Comparison of ENCODE assay signal across 21 cellular contexts in the genomic region with DNA sequence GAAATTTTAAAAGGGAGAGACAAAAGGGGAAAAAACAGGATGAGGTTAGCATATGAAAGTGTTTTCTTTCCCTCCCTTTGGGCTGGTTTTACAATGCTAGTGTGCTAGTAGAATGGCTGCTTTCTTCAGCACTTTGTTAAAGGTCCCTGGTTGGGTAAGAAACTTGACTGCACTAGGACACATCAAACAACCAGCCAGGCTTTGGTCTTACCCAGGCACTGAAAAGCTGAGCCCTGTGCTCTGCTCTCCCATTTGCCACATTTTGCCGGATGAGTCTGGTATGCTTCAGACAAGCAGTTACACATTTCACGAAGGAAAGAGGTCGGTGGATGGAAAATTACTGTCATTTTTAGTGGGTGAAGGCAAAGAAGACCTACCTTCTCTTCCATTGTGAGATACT.
"Had no signal": no experiment of that assay in that cellular context is flagged by ENCODE, and none has a peak within 500 bp of the region (broad histone marks: within the 10 kb centered on the region; RNA-seq: fewer than 3 reads in every experiment).

No MANE protein-coding gene starts in this region.

- H3K4me3 Mint-ChIP-seq: activated CD8-positive, alpha-beta memory T cell treated with anti-CD3 and anti-CD28 coated beads, Interleukin-2, amount 10 ng/mL, durations not matched to agents 7 days and 5 days; immature natural killer cell; naive B cell; stimulated activated naive B cell treated with anti-CD40 and anti-IgM and Interleukin-4, amounts not matched to agents 10 μg/mL and 1 μg/mL and 100 μg/mL, for 72 hours had no signal

- H3K4me1 Mint-ChIP-seq: activated CD8-positive, alpha-beta memory T cell treated with anti-CD3 and anti-CD28 coated beads, Interleukin-2, amount 10 ng/mL, durations not matched to agents 7 days and 5 days; immature natural killer cell; naive B cell; stimulated activated naive B cell treated with anti-CD40 and anti-IgM and Interleukin-4, amounts not matched to agents 10 μg/mL and 1 μg/mL and 100 μg/mL, for 72 hours had no signal

- H3K9me3 ChIP-seq: breast epithelium, gastrocnemius medialis, thyroid gland had no signal

- H3K27ac Mint-ChIP-seq: activated CD8-positive, alpha-beta memory T cell treated with anti-CD3 and anti-CD28 coated beads, Interleukin-2, amount 10 ng/mL, durations not matched to agents 7 days and 5 days; immature natural killer cell; naive B cell; stimulated activated naive B cell treated with anti-CD40 and anti-IgM and Interleukin-4, amounts not matched to agents 10 μg/mL and 1 μg/mL and 100 μg/mL, for 72 hours had no signal

- H3K4me3 ChIP-seq: breast epithelium, gastrocnemius medialis, smooth muscle cell, thyroid gland had no signal

- H3K27me3 ChIP-seq: gastrocnemius medialis had no signal

- ATAC-seq: activated CD8-positive, alpha-beta memory T cell treated with anti-CD3 and anti-CD28 coated beads, Interleukin-2, amount 10 ng/mL, durations not matched to agents 7 days and 5 days; esophagus mucosa; gastrocnemius medialis; left ventricle myocardium superior; sciatic nerve; stimulated activated naive B cell treated with anti-CD40 and anti-IgM and Interleukin-4, amounts not matched to agents 10 μg/mL and 1 μg/mL and 100 μg/mL, for 72 hours had no signal

- H3K27me3 Mint-ChIP-seq: activated CD8-positive, alpha-beta memory T cell treated with anti-CD3 and anti-CD28 coated beads, Interleukin-2, amount 10 ng/mL, durations not matched to agents 7 days and 5 days; stimulated activated naive B cell treated with anti-CD40 and anti-IgM and Interleukin-4, amounts not matched to agents 10 μg/mL and 1 μg/mL and 100 μg/mL, for 72 hours had no signal

- H3K27ac ChIP-seq: breast epithelium, gastrocnemius medialis, parathyroid adenoma, thyroid gland, VCaP had no signal

- H3K4me1 ChIP-seq: breast epithelium, gastrocnemius medialis, parathyroid adenoma, thyroid gland had no signal

- H3K36me3 ChIP-seq: breast epithelium, gastrocnemius medialis, thyroid gland had no signal

- H3K9ac ChIP-seq: parathyroid adenoma had no signal

- DNase-seq: activated CD4-positive, alpha-beta T cell treated with anti-CD3 and anti-CD28 coated beads for 1 hour; activated CD4-positive, alpha-beta T cell treated with anti-CD3 and anti-CD28 coated beads, Interleukin-2, amount 50 U/mL, for 48 hours; activated CD8-positive, alpha-beta memory T cell treated with anti-CD3 and anti-CD28 coated beads, Interleukin-2, amount 10 ng/mL, durations not matched to agents 7 days and 5 days; activated effector memory CD4-positive, alpha-beta T cell treated with anti-CD3 and anti-CD28 coated beads, Interleukin-2, amount 50 U/mL, for 16 hours; activated T-cell treated with anti-CD3 and anti-CD28 coated beads, Interleukin-2, amount 50 U/mL, for 1 hour; cortex of kidney; gastrocnemius medialis; head of caudate nucleus; immature natural killer cell; kidney glomerular epithelial cell; left ventricle myocardium superior; naive B cell; stimulated activated naive B cell treated with anti-CD40 and anti-IgM and Interleukin-4, amounts not matched to agents 10 μg/mL and 1 μg/mL and 100 μg/mL, for 72 hours; T-helper 2 cell; thyroid gland had no signal

- H3K36me3 Mint-ChIP-seq: activated CD8-positive, alpha-beta memory T cell treated with anti-CD3 and anti-CD28 coated beads, Interleukin-2, amount 10 ng/mL, durations not matched to agents 7 days and 5 days; immature natural killer cell; naive B cell; stimulated activated naive B cell treated with anti-CD40 and anti-IgM and Interleukin-4, amounts not matched to agents 10 μg/mL and 1 μg/mL and 100 μg/mL, for 72 hours had no signal
